Comparison of ENCODE assay signal across 1 cellular context in the genomic region with DNA sequence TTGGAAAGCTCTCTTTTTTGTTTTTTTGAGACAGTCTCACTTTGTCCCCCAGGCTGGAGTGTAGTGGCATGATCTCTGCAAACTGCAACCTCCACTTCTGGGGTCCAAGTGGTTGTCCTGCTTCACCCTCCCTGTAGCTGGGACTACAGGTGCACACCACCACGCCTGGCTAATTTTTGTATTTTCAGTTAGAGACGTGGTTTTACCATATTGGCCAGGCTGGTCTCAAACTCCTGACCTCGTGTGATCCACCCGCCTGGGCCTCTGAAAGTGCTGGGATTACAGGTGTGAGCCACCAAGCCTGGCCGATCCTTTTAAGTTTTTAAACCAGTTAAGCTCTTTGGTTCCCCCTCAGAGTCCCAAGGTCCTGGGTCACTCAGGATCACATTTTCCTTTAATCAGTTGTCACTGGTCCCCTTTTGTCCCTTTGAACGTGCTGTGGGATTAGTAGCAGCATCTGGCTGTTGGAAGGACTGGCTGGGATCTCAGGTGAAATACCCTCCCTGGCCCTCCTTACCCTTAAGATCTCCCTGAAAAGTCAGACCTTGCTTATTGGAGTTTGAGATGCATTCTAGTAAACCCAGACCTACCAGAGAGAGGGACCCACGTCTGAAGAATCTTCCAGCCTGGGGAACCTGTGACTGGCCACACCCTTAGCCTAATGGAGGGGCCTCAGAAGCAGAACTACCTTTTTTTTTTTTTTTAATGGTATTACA.
TF ChIP-seq lines count a peak whose summit lies in the region.

No MANE protein-coding gene starts in this region.

TF ChIP-seq in neural cell, 6 proteins besides CTCF, POLR2A, EP300 and RAD21 (continued from another document):
- TF ChIP-seq, protein P1, sequence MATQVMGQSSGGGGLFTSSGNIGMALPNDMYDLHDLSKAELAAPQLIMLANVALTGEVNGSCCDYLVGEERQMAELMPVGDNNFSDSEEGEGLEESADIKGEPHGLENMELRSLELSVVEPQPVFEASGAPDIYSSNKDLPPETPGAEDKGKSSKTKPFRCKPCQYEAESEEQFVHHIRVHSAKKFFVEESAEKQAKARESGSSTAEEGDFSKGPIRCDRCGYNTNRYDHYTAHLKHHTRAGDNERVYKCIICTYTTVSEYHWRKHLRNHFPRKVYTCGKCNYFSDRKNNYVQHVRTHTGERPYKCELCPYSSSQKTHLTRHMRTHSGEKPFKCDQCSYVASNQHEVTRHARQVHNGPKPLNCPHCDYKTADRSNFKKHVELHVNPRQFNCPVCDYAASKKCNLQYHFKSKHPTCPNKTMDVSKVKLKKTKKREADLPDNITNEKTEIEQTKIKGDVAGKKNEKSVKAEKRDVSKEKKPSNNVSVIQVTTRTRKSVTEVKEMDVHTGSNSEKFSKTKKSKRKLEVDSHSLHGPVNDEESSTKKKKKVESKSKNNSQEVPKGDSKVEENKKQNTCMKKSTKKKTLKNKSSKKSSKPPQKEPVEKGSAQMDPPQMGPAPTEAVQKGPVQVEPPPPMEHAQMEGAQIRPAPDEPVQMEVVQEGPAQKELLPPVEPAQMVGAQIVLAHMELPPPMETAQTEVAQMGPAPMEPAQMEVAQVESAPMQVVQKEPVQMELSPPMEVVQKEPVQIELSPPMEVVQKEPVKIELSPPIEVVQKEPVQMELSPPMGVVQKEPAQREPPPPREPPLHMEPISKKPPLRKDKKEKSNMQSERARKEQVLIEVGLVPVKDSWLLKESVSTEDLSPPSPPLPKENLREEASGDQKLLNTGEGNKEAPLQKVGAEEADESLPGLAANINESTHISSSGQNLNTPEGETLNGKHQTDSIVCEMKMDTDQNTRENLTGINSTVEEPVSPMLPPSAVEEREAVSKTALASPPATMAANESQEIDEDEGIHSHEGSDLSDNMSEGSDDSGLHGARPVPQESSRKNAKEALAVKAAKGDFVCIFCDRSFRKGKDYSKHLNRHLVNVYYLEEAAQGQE (IDR thresholded peaks at IDR 0.05; ENCODE audit: borderline replicate concordance), result peak; percentile 9
- TF ChIP-seq EZH2 (IDR thresholded peaks at IDR 0.05; ENCODE audit: borderline replicate concordance, insufficient read depth, low read length, poor library complexity, severe bottlenecking) (no peak), TAF1 (IDR thresholded peaks at IDR 0.05; ENCODE audit: low read depth) (no peak), MXI1 (conservative IDR thresholded peaks at IDR 0.05; ENCODE audit: poor library complexity, severe bottlenecking) (no peak), POLR2AphosphoS5 (IDR thresholded peaks at IDR 0.05) (peak; percentile 60)
